13 cellular contexts compared by ENCODE assay signal in the genomic region with DNA sequence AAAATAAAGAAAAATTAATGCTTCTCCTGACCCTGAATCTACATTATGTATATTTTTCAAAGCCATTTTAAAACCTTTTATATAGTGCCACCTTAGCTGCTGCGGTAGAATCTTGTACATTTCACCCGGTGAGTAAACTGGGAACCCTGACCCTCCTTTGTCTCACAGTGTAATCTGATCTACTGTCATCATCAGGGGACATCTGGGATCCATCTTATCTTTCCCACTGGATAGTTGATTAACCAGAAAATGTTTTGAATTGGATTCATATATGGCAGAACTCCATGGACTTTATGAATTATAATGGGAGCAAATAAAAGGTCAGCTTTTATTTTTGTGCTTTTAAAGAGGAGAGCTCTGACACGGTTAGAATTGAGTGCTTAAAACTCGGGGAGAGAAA.
A peak's percentile ranks its signal among the peaks of the same experiment; 100 is the strongest.
DNase-seq lines count a peak whose midpoint lies in the region; ATAC-seq, FAIRE-seq and TF ChIP-seq lines count a peak whose summit lies in the region.
"Had no signal": no experiment of that assay in that cellular context is flagged by ENCODE, and none has a peak within 500 bp of the region (broad histone marks: within the 10 kb centered on the region; RNA-seq: fewer than 3 reads in every experiment).

No MANE protein-coding gene starts in this region.

- no peak overlapping the region for H3K27ac ChIP-seq in right atrium auricular region
- H3K27ac ChIP-seq: SJSA1, tibial nerve had no signal

- H3K4me1 ChIP-seq in right atrium auricular region, result no peaks in the 10 kb centered on the region

- no peaks in the 10 kb centered on the region for H3K27me3 ChIP-seq in right atrium auricular region
- H3K27me3 ChIP-seq: SJSA1, tibial nerve had no signal

- ATAC-seq in esophagus mucosa (no peak), Right ventricle myocardium superior (ENCODE audit: poor library complexity) (no peak)

- H3K9me3 ChIP-seq in right atrium auricular region, result no peaks in the 10 kb centered on the region
- H3K9me3 ChIP-seq: SJSA1, tibial nerve had no signal

- FAIRE-seq in RCC 7860 (lab: Jason Lieb, UNC), result no peak
- FAIRE-seq: HTR-8/SVneo had no signal

- H3K36me3 ChIP-seq in right atrium auricular region, result no peaks in the 10 kb centered on the region
- H3K36me3 ChIP-seq: SJSA1, tibial nerve had no signal

- peak; percentile 57 for DNase-seq in DMS153 treated with DMSO at 0.1 percent for 48 hours (lab: John Stamatoyannopoulos, UW; ENCODE audit: unreplicated experiment)
- DNase-seq in NCI-H1105 (lab: John Stamatoyannopoulos, UW), result peak; percentile 48
- peak; percentile 24 for DNase-seq in NCI-H82 (lab: John Stamatoyannopoulos, UW)
- peak; percentile 21 for DNase-seq in hepatic stellate cell (ENCODE audit: low spot score)
- no peak for DNase-seq in RCC 7860 (ENCODE audit: low spot score)
- no peak for DNase-seq in Right ventricle myocardium superior
- DNase-seq in right atrium auricular region (ENCODE audit: low spot score), result no peak
- DNase-seq: activated gamma-delta T cell treated with Interleukin-2 at 50 U/mL for 16 hours, endodermal cell had no signal

- no peak overlapping the region for H3K4me3 ChIP-seq in right atrium auricular region
- H3K4me3 ChIP-seq: SJSA1, tibial nerve had no signal

- intact Hi-C loops in Right ventricle myocardium superior (cut with DNase I), result no loop called here

- no peak for TF ChIP-seq CTCF in right atrium auricular region (IDR thresholded peaks at IDR 0.05)

Comparison
In these comparisons a context has a peak if more than half of its experiments do, and no peak if none do; other contexts are left out.
1. DNase-seq: peak in DMS153 treated with DMSO at 0.1 percent for 48 hours (single experiment), NCI-H1105 (single experiment), NCI-H82 (single experiment) and hepatic stellate cell (single experiment); none in RCC 7860 (single experiment), Right ventricle myocardium superior (single experiment) and right atrium auricular region (single experiment).